ENCODE assay signal across 2 cellular contexts in the genomic region with DNA sequence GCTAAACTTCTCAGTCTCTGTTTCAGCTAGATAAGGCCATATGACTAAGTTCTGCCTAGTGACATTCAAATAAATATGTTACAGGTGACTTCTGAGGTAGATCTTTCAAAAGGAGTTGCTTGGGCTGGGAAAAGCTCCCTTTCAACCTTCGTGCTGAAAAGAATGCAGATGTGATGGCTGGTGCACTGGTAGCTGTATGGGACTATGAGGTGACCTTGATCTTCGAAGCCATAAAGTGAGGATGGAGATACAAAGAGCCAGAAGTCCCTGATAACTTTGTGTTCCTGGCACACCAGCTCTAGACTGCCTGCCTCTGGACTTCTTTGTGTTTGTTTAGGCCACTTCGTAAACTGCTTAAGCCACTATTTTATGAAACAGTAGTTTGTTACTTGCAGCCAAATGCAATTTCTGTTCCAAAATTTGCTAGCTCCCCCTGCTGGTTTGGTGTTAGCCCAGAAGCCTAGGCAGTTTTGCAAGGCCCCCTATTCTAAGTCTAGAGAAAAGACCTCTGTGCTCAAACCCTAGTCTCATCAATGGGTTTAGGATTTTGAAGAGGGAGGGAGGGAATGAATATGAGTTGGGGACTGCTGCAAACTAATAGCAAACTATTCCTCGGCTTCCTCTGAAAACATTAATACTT.
TF ChIP-seq lines count a peak whose summit lies in the region.

No MANE protein-coding gene starts in this region.

TF ChIP-seq in SK-N-SH, 30 proteins besides CTCF, POLR2A, EP300 and RAD21 (continued from another document):
- TF ChIP-seq, protein P1, sequence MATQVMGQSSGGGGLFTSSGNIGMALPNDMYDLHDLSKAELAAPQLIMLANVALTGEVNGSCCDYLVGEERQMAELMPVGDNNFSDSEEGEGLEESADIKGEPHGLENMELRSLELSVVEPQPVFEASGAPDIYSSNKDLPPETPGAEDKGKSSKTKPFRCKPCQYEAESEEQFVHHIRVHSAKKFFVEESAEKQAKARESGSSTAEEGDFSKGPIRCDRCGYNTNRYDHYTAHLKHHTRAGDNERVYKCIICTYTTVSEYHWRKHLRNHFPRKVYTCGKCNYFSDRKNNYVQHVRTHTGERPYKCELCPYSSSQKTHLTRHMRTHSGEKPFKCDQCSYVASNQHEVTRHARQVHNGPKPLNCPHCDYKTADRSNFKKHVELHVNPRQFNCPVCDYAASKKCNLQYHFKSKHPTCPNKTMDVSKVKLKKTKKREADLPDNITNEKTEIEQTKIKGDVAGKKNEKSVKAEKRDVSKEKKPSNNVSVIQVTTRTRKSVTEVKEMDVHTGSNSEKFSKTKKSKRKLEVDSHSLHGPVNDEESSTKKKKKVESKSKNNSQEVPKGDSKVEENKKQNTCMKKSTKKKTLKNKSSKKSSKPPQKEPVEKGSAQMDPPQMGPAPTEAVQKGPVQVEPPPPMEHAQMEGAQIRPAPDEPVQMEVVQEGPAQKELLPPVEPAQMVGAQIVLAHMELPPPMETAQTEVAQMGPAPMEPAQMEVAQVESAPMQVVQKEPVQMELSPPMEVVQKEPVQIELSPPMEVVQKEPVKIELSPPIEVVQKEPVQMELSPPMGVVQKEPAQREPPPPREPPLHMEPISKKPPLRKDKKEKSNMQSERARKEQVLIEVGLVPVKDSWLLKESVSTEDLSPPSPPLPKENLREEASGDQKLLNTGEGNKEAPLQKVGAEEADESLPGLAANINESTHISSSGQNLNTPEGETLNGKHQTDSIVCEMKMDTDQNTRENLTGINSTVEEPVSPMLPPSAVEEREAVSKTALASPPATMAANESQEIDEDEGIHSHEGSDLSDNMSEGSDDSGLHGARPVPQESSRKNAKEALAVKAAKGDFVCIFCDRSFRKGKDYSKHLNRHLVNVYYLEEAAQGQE (IDR thresholded peaks at IDR 0.05; ENCODE audit: low read depth, low read length), result no peak
- TF ChIP-seq NRF1 (IDR thresholded peaks at IDR 0.05; ENCODE audit: low read depth, low read length) (no peak), TAF1 (IDR thresholded peaks at IDR 0.05; ENCODE audit: borderline replicate concordance, low read depth, low read length) (no peak), JUND (IDR thresholded peaks at IDR 0.05) (no peak), ELF1 (IDR thresholded peaks at IDR 0.05) (no peak), FOXM1 (IDR thresholded peaks at IDR 0.05; ENCODE audit: low read depth) (no peak), RCOR1 (IDR thresholded peaks at IDR 0.05; ENCODE audit: low read length) (no peak), GATA2 (CRISPR knock-in tag; IDR thresholded peaks at IDR 0.05) (no peak), MEF2A (IDR thresholded peaks at IDR 0.05; ENCODE audit: borderline replicate concordance, low read depth) (no peak)

TF ChIP-seq in SK-N-SH treated with all-trans-retinoic acid at 6 μM for 48 hours, 23 proteins besides CTCF, POLR2A, EP300 and RAD21 (continued from another document):
- TF ChIP-seq ISL1 (CRISPR knock-in tag; IDR thresholded peaks at IDR 0.05), result no peak
